ENCODE assay signal across 20 cellular contexts in the genomic region with DNA sequence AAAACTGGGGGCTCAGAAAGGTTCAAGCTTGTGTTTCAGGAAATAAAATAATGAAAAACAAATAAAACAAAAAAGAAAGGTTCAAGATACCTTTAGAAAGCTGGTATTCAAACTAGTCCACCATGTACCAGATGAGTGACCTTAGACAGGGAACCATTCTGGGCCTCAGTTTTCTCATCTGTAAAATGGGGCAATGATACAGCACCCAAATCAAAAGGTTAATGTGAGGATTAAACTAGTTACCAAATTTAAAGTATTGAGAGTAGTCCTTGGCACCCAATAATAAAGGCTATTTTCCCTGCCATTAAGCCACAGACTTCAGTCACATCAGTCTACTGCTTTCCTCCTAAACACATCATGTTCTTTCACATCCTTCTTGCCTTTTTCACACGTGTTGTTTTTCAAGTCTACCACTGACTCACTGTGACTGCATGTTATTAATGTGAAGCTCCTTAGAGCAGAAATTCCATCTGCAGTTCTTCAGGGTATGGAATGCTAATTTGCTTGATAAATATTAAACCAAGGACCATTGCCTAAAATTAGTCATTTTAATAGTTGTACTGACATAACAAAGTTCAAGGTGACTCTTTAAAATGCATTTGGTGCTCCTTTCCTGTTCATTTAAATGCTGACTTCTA. TPM values are rescaled to one million over a fixed set of nuclear protein-coding genes. Genes with fewer than 3 reads are reported as not detected.
DNase-seq lines count a peak whose midpoint lies in the region; ATAC-seq and TF ChIP-seq lines count a peak whose summit lies in the region.
"Had no signal": no experiment of that assay in that cellular context is flagged by ENCODE, and none has a peak within 500 bp of the region (broad histone marks: within the 10 kb centered on the region; RNA-seq: fewer than 3 reads in every experiment).

No MANE protein-coding gene starts in this region.

- no peaks in the 10 kb centered on the region for H3K27me3 ChIP-seq in body of pancreas
- H3K27me3 ChIP-seq: ascending aorta, MG63, upper lobe of right lung had no signal

- H3K9me3 ChIP-seq in body of pancreas (no peaks in the 10 kb centered on the region), mucosa of descending colon (no peaks in the 10 kb centered on the region)
- H3K9me3 ChIP-seq: ascending aorta, MG63, upper lobe of right lung had no signal

- no peak overlapping the region for H3K4me3 ChIP-seq in body of pancreas
- no peak overlapping the region for H3K4me3 ChIP-seq in mucosa of descending colon
- H3K4me3 ChIP-seq: ascending aorta, MG63, upper lobe of right lung had no signal

- H3K4me1 ChIP-seq in body of pancreas (no peaks in the 10 kb centered on the region), mucosa of descending colon (ENCODE audit: low read depth) (no peaks in the 10 kb centered on the region)
- H3K4me1 ChIP-seq: ascending aorta, upper lobe of right lung had no signal

- peak; percentile 59 for ATAC-seq in body of pancreas
- ATAC-seq in omental fat pad (ENCODE audit: low FRiP score): no peak
- no peak for ATAC-seq in GM21515 (IDR thresholded peaks at IDR 0.05; ENCODE audit: unreplicated experiment)
- ATAC-seq in mucosa of descending colon: no peak
- ATAC-seq: Right ventricle myocardium inferior; stimulated activated naive CD8-positive, alpha-beta T cell treated with anti-CD3 and anti-CD28 coated beads, Interleukin-15, amount 100 ng/mL, for 72 hours; upper lobe of right lung had no signal

- no peak for TF ChIP-seq POLR2A in body of pancreas (IDR thresholded peaks at IDR 0.05)

- DNase-seq in EH (ENCODE audit: low read depth) (peak; percentile 84), GM13976 (ENCODE audit: low spot score) (peak; percentile 33), body of pancreas (no peak), kidney tubule cell (ENCODE audit: low spot score) (peak; percentile 91), omental fat pad (ENCODE audit: low spot score) (no peak), mucosa of descending colon (no peak)
- DNase-seq in stimulated activated CD4-positive, alpha-beta T cell treated with anti-CD3 and anti-CD28 coated beads, Interleukin-2, amount 100 ng/mL, for 48 hours: no peak
- DNase-seq: cortex of kidney; DMS79; immature natural killer cell; MG63; NCI-H2029; NCI-H510A treated with DMSO at 0.1 percent for 48 hours; retina; stimulated activated naive CD8-positive, alpha-beta T cell treated with anti-CD3 and anti-CD28 coated beads, Interleukin-15, amount 100 ng/mL, for 72 hours; upper lobe of right lung; WERI-Rb-1 had no signal

- no peak for TF ChIP-seq CTCF in GM13976 (IDR thresholded peaks at IDR 0.05; ENCODE audit: borderline replicate concordance, control extremely low read depth, extremely low read depth, insufficient read depth, missing control alignments)
- no peak for TF ChIP-seq CTCF in body of pancreas (IDR thresholded peaks at IDR 0.05)
- TF ChIP-seq CTCF in omental fat pad (IDR thresholded peaks at IDR 0.05): no peak
- TF ChIP-seq CTCF in mucosa of descending colon (IDR thresholded peaks at IDR 0.05): no peak

- peak overlapping the region in 2 of 4 donors; percentile 14 to 38 for H3K27ac ChIP-seq in body of pancreas
- H3K27ac ChIP-seq: ascending aorta, upper lobe of right lung, WERI-Rb-1 had no signal

- in situ Hi-C loops in GM13976 (cut with MboI; ENCODE audit: low sequenced_read_pairs, unreplicated experiment): no loop called here

- WGBS in body of pancreas, 2 donors: 48 to 50% methylated on average over 1 of the region's 1 CpG

- intact Hi-C loops in body of pancreas (cut with DNase I) (no loop called here), mucosa of descending colon (cut with DNase I, micrococcal nuclease) (no loop called here)

- peaks cover 0 to 14% of the 10 kb centered on the region in 2 donors for H3K36me3 ChIP-seq in body of pancreas (replicated peaks in 1 of 2; ENCODE audit: insufficient read depth in 1 of 2, low read depth in 2 of 2)
- no peaks in the 10 kb centered on the region for H3K36me3 ChIP-seq in mucosa of descending colon (ENCODE audit: low read depth)

RNA-seq across cellular contexts. Expression of a gene that starts 19.9 kb away (rescaled TPM):
- total RNA-seq in body of pancreas: 10 to 100 TPM; 10.9 to 20.8 TPM
- 10 to 100 TPM in 1 of 4 donors, 1 to 10 TPM in 3; 5.2 to 17.2 (median 9.3) TPM for total RNA-seq in omental fat pad
- 10 to 100 TPM; 17.9 to 27.3 (median 20.5) TPM for total RNA-seq in mucosa of descending colon

Comparison
In these comparisons a context has a peak if more than half of its experiments do, and no peak if none do; other contexts are left out.
1. DNase-seq: peak in EH (single experiment), GM13976 (single experiment) and kidney tubule cell (single experiment); none in body of pancreas (0 of 4), stimulated activated CD4-positive, alpha-beta T cell treated with anti-CD3 and anti-CD28 coated beads, Interleukin-2, amount 100 ng/mL, for 48 hours (0 of 2), omental fat pad (single experiment) and mucosa of descending colon (0 of 3).